ENCODE assay signal across 14 cellular contexts in genomic region chr19:2661615-2662014, GRCh38. TPM values are rescaled to one million over a fixed set of nuclear protein-coding genes. Genes with fewer than 3 reads are reported as not detected.
DNase-seq lines count a peak whose midpoint lies in the region; FAIRE-seq and TF ChIP-seq lines count a peak whose summit lies in the region.
"Had no signal": no experiment of that assay in that cellular context is flagged by ENCODE, and none has a peak within 500 bp of the region (broad histone marks: within the 10 kb centered on the region; RNA-seq: fewer than 3 reads in every experiment).

No MANE protein-coding gene starts in this region.

- H3K9me3 Mint-ChIP-seq in HFFc6 = no peaks in the 10 kb centered on the region
- H3K9me3 Mint-ChIP-seq: effector memory CD8-positive, alpha-beta T cell had no signal

- H2AK5ac ChIP-seq in mesendoderm (ENCODE audit: low read length) = no peak overlapping the region

- H3K23ac ChIP-seq in mesendoderm (ENCODE audit: low read length) = no peak overlapping the region

- no peak overlapping the region for H3K9ac ChIP-seq in mesendoderm (ENCODE audit: low read length)

- no peak overlapping the region for H3K18ac ChIP-seq in mesendoderm (ENCODE audit: low read length)

- H3K79me1 ChIP-seq in mesendoderm (ENCODE audit: low read length) = no peaks in the 10 kb centered on the region

- peak; percentile 22 for DNase-seq in DMS53 (lab: John Stamatoyannopoulos, UW)
- DNase-seq in DMS53 treated with DMSO at 0.1 percent for 48 hours (lab: John Stamatoyannopoulos, UW; ENCODE audit: unreplicated experiment) = no peak
- no peak for DNase-seq in HFFc6
- DNase-seq in SW480 (ENCODE audit: low spot score) = peak; percentile 46
- peak; percentile 24 for DNase-seq in mesendoderm
- DNase-seq in activated CD4-positive, CD25-positive, alpha-beta regulatory T cell (lab: John Stamatoyannopoulos, UW) = no peak
- DNase-seq in small intestine = no peak
- no peak for DNase-seq in NCI-H774 (lab: John Stamatoyannopoulos, UW)
- DNase-seq: 8988T; effector memory CD8-positive, alpha-beta T cell; H7; NCI-H1694 treated with DMSO at 0.1 percent for 48 hours; RPMI8226; substantia nigra had no signal

- H3K4me3 Mint-ChIP-seq in HFFc6 = no peak overlapping the region
- H3K4me3 Mint-ChIP-seq: effector memory CD8-positive, alpha-beta T cell had no signal

- no peak overlapping the region for H4K8ac ChIP-seq in mesendoderm (ENCODE audit: low read depth, low read length)

- H3K36me3 Mint-ChIP-seq in HFFc6 (ENCODE audit: low read depth) = peaks cover 4% of the 10 kb centered on the region; the same call in 1 of the 2 replicates

- H3K36me3 ChIP-seq in mesendoderm (ENCODE audit: control insufficient read depth, insufficient read depth, low read length) (no peaks in the 10 kb centered on the region), small intestine (ENCODE audit: control insufficient read depth in 2 of 2, insufficient read depth in 2 of 2, low read length in 2 of 2) (no peaks in the 10 kb centered on the region)

- WGBS in mesendoderm (ENCODE audit: extremely low coverage, insufficient coverage, low lambda C conversion rate) = no CpG with 5 or more reads among the region's 4 CpGs
- 77 to 78% (median 77%) methylated on average over 4 of the region's 4 CpGs for WGBS in small intestine, 3 donors

- no peaks in the 10 kb centered on the region for H3K9me3 ChIP-seq in small intestine (ENCODE audit: control insufficient read depth, low read depth)

- H2BK15ac ChIP-seq in mesendoderm (replicated peaks; ENCODE audit: low read depth) = no peak overlapping the region

- H4K5ac ChIP-seq in mesendoderm (ENCODE audit: low read length) = no peak overlapping the region

- H3K27me3 ChIP-seq in mesendoderm (ENCODE audit: insufficient read depth, low read length, poor library complexity) = no peaks in the 10 kb centered on the region
- no peaks in the 10 kb centered on the region for H3K27me3 ChIP-seq in small intestine (ENCODE audit: control insufficient read depth in 2 of 2, insufficient read depth in 2 of 2, low read length in 2 of 2)

- peaks cover 20% of the 10 kb centered on the region for H3K27me3 Mint-ChIP-seq in HFFc6 (ENCODE audit: insufficient read depth)

- H3K4me2 ChIP-seq in mesendoderm (ENCODE audit: low read length) = no peak overlapping the region

- no peak overlapping the region for H2BK5ac ChIP-seq in mesendoderm (ENCODE audit: low read length)

- no peaks in the 10 kb centered on the region for H3K4me1 ChIP-seq in mesendoderm (ENCODE audit: control insufficient read depth, low read depth, low read length)
- H3K4me1 ChIP-seq in small intestine (ENCODE audit: control insufficient read depth in 2 of 2, insufficient read depth in 1 of 2, low read depth in 1 of 2, low read length in 1 of 2) = no peaks in the 10 kb centered on the region

- H3K4me3 ChIP-seq in mesendoderm (ENCODE audit: low read length) = no peak overlapping the region
- no peak overlapping the region for H3K4me3 ChIP-seq in small intestine (ENCODE audit: low read depth in 1 of 2, low read length in 2 of 2)

- FAIRE-seq in small intestine (lab: Jason Lieb, UNC) = no peak

- H3K27ac ChIP-seq in mesendoderm (ENCODE audit: low read depth, low read length) (no peak overlapping the region), small intestine (ENCODE audit: low read depth in 1 of 2, low read length in 1 of 2) (no peak overlapping the region)

- no peaks in the 10 kb centered on the region for H3K79me2 ChIP-seq in mesendoderm (ENCODE audit: control insufficient read depth, insufficient read depth, low read length)

- H3K56ac ChIP-seq in mesendoderm (ENCODE audit: low read length) = no peak overlapping the region

- no peak overlapping the region for H3K4ac ChIP-seq in mesendoderm (ENCODE audit: low read depth, low read length)

- H3K4me1 Mint-ChIP-seq in HFFc6 (ENCODE audit: low read depth) = no peaks in the 10 kb centered on the region

- no peak overlapping the region for H3K27ac Mint-ChIP-seq in HFFc6
- H3K27ac Mint-ChIP-seq: effector memory CD8-positive, alpha-beta T cell had no signal

- no peak overlapping the region for H2BK120ac ChIP-seq in mesendoderm (ENCODE audit: low read depth, low read length)

- TF ChIP-seq CTCF in HFFc6 (IDR thresholded peaks at IDR 0.05) = peak; percentile 47

RNA-seq across cellular contexts. Expression of gene GNG7, which starts 40.9 kb away (rescaled TPM):
- total RNA-seq in HFFc6 (2021; fragmentation: NEBNext Ultra II Directional; extraction: Animal tissue kit (Norgen Biotek cat#: 25700)) = under 1 TPM in 5 of 6 experiments, not detected in 1; 0.09 to 0.29 (median 0.11) TPM
- 1.2 TPM for polyA plus RNA-seq in mesendoderm (2013, experiment 1 of 2)
- polyA plus RNA-seq in mesendoderm (2013, experiment 2 of 2) = 1.2 TPM
- polyA plus RNA-seq in small intestine = 1 to 10 TPM in 2 of 3 donors, not detected in 1; 2.6 to 3.5 TPM

RNA-seq across cellular contexts. Expression of gene DIRAS1, which starts 59.6 kb away (rescaled TPM):
- total RNA-seq in HFFc6 (2021; fragmentation: NEBNext Ultra II Directional; extraction: Animal tissue kit (Norgen Biotek cat#: 25700)) = 10 to 100 TPM; 10.6 to 21.6 (median 12.7) TPM
- polyA plus RNA-seq in mesendoderm (2013, experiment 1 of 2) = 4.4 TPM
- 4.9 TPM for polyA plus RNA-seq in mesendoderm (2013, experiment 2 of 2)
- 1 to 10 TPM in 2 of 3 donors, not detected in 1; 1.6 to 3.0 TPM for polyA plus RNA-seq in small intestine

Comparison
In these comparisons a context has a peak if more than half of its experiments do, and no peak if none do; other contexts are left out.
1. DNase-seq: peak in DMS53 (single experiment), SW480 (single experiment) and mesendoderm (single experiment); none in DMS53 treated with DMSO at 0.1 percent for 48 hours (single experiment), HFFc6 (single experiment), activated CD4-positive, CD25-positive, alpha-beta regulatory T cell (0 of 4), small intestine (single experiment) and NCI-H774 (single experiment).